ENCODE assay signal across 27 cellular contexts in the genomic region with DNA sequence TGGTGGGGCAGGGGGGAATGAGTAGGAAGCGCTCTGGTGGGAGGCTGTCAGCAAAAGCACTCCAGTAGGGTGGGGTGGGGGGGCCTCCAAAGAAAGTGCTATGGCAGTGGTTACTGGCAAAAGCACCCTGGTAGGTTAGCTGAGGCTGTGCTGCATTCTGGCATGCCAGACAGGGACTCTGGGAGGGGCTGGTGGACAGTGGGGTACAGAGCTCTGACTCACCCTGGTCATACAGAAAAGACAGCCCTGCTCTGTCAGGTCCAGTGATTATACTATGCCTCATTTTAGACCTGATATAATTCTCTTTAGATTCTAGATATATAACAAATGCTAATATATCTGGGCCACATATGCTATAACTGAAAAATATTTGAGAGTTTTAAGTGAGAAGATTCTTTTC.
DNase-seq lines count a peak whose midpoint lies in the region; FAIRE-seq and TF ChIP-seq lines count a peak whose summit lies in the region.
"Had no signal": no experiment of that assay in that cellular context is flagged by ENCODE, and none has a peak within 500 bp of the region (broad histone marks: within the 10 kb centered on the region; RNA-seq: fewer than 3 reads in every experiment).

No MANE protein-coding gene starts in this region.

- no peak overlapping the region for H3K4me3 ChIP-seq in bronchial epithelial cell (ENCODE audit: low read depth, low read length)
- H3K4me3 ChIP-seq: K562, MG63, SJSA1 had no signal

- no peaks in the 10 kb centered on the region for H3K27me3 ChIP-seq in bronchial epithelial cell (ENCODE audit: control insufficient read depth, insufficient read depth, low read length)
- H3K27me3 ChIP-seq: MG63, SJSA1 had no signal

- peaks cover 4% of the 10 kb centered on the region for H3K9me3 Mint-ChIP-seq in activated T-cell treated with anti-CD3 and anti-CD28 coated beads, Interleukin-2, amount 50 U/mL, for 24 hours

- peak; percentile 12 for DNase-seq in AG08396 (ENCODE audit: low spot score)
- DNase-seq in HCEC 1CT = peak; percentile 8
- DNase-seq in bronchial epithelial cell (ENCODE audit: low read depth) = peak; percentile 34
- peak; percentile 22 for DNase-seq in renal cortical epithelial cell (ENCODE audit: low read depth)
- no peak for DNase-seq in GM12891 (ENCODE audit: insufficient read length, low spot score)
- no peak for DNase-seq in T-helper 1 cell
- no peak for DNase-seq in activated T-cell treated with anti-CD3 and anti-CD28 coated beads, Interleukin-2, amount 50 U/mL, for 24 hours
- no peak for DNase-seq in RKO (ENCODE audit: low spot score)
- DNase-seq: AML-193; C1 segment of cervical spinal cord; CD4-positive, alpha-beta memory T cell; COR-L47; Kasumi-1; MG63; NCI-H1105 treated with DMSO at 0.1 percent for 48 hours; NCI-H146; NCI-H1930; NCI-H2107; NCI-H524 treated with DMSO at 0.1 percent for 48 hours; NCI-H774; Right ventricle myocardium superior had no signal

- FAIRE-seq in bronchial epithelial cell (lab: Jason Lieb, UNC) (no peak), GM12891 (lab: Jason Lieb, UNC) (no peak)
- FAIRE-seq: GM19239, H54, HTR-8/SVneo, K562, RCC 7860 had no signal

- no peak overlapping the region for H3K27ac Mint-ChIP-seq in activated T-cell treated with anti-CD3 and anti-CD28 coated beads, Interleukin-2, amount 50 U/mL, for 24 hours
- H3K27ac Mint-ChIP-seq: CD4-positive, alpha-beta memory T cell had no signal

- no peak for TF ChIP-seq CTCF in bronchial epithelial cell (IDR thresholded peaks at IDR 0.05; ENCODE audit: insufficient read depth, low read length, severe bottlenecking)

- no peaks in the 10 kb centered on the region for H3K36me3 Mint-ChIP-seq in activated T-cell treated with anti-CD3 and anti-CD28 coated beads, Interleukin-2, amount 50 U/mL, for 24 hours (ENCODE audit: low read depth)
- H3K36me3 Mint-ChIP-seq: CD4-positive, alpha-beta memory T cell had no signal

- TF ChIP-seq POLR2A in GM12891 (IDR thresholded peaks at IDR 0.05; ENCODE audit: low read depth, low read length) = no peak

- no peaks in the 10 kb centered on the region for H3K36me3 ChIP-seq in bronchial epithelial cell (ENCODE audit: control insufficient read depth, insufficient read depth, low read length)
- H3K36me3 ChIP-seq: MG63, SJSA1 had no signal

- no peak overlapping the region for H3K4me3 Mint-ChIP-seq in activated T-cell treated with anti-CD3 and anti-CD28 coated beads, Interleukin-2, amount 50 U/mL, for 24 hours
- H3K4me3 Mint-ChIP-seq: CD4-positive, alpha-beta memory T cell had no signal

- no peaks in the 10 kb centered on the region for H3K4me1 Mint-ChIP-seq in activated T-cell treated with anti-CD3 and anti-CD28 coated beads, Interleukin-2, amount 50 U/mL, for 24 hours (ENCODE audit: low read depth)
- H3K4me1 Mint-ChIP-seq: CD4-positive, alpha-beta memory T cell had no signal

- H3K27me3 Mint-ChIP-seq in activated T-cell treated with anti-CD3 and anti-CD28 coated beads, Interleukin-2, amount 50 U/mL, for 24 hours = peaks cover 7% of the 10 kb centered on the region

TF ChIP-seq in GM12891, 5 proteins besides CTCF, POLR2A, EP300 and RAD21:
- TF ChIP-seq POU2F2 (IDR thresholded peaks at IDR 0.05; ENCODE audit: low read depth, low read length) (no peak), TAF1 (IDR thresholded peaks at IDR 0.05; ENCODE audit: low read depth, low read length) (no peak), PAX5 (IDR thresholded peaks at IDR 0.05; ENCODE audit: insufficient read depth, low read length, severe bottlenecking) (no peak), POLR2AphosphoS5 (IDR thresholded peaks at IDR 0.05; ENCODE audit: low read depth, low read length) (no peak), SPI1 (IDR thresholded peaks at IDR 0.05; ENCODE audit: low read depth, low read length) (no peak)

Comparison
In these comparisons a context has a peak if more than half of its experiments do, and no peak if none do; other contexts are left out.
1. DNase-seq: peak in AG08396 (single experiment), HCEC 1CT (single experiment), bronchial epithelial cell (single experiment) and renal cortical epithelial cell (single experiment); none in GM12891 (single experiment), T-helper 1 cell (0 of 5), activated T-cell treated with anti-CD3 and anti-CD28 coated beads, Interleukin-2, amount 50 U/mL, for 24 hours (single experiment) and RKO (single experiment).